24 cellular contexts compared by ENCODE assay signal in the genomic region with DNA sequence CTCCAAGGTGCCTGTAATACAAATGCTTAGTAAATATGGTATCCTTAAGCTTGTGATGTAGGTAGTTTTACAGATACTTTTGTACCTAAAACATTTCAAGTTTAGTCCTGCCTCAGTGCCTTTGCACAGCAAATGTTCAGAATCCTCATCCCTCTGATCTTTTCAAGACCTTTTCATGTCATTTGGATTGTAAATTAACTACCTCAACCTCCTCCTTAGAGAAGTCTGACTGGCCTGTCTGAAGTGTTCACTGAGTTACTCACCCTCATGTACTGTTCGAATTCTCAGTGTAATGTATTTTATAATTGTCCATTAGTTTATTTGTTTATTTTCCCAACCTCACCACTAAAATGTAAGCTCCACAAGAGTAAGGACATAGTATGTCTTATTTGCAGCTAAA.
DNase-seq lines count a peak whose midpoint lies in the region; ATAC-seq, FAIRE-seq and TF ChIP-seq lines count a peak whose summit lies in the region.
"Had no signal": no experiment of that assay in that cellular context is flagged by ENCODE, and none has a peak within 500 bp of the region (broad histone marks: within the 10 kb centered on the region; RNA-seq: fewer than 3 reads in every experiment).

No MANE protein-coding gene starts in this region.

- H3K9ac ChIP-seq in keratinocyte (ENCODE audit: control insufficient read depth, extremely low read depth, insufficient read depth, low read length) = no peak overlapping the region
- H3K9ac ChIP-seq: BLaER1 treated with 17β-estradiol and CSF1 and Interleukin-3, amounts not matched to agents 10 nM and 100 nM; GM23248 had no signal

- peaks cover 18% of the 10 kb centered on the region for H3K4me1 ChIP-seq in RWPE2 (ENCODE audit: insufficient read depth, poor library complexity, severe bottlenecking)
- H3K4me1 ChIP-seq in keratinocyte (ENCODE audit: control insufficient read depth, extremely low read depth, insufficient read depth, low read length) = peaks cover 15% of the 10 kb centered on the region
- H3K4me1 ChIP-seq in GM23338 (ENCODE audit: insufficient read depth) = no peaks in the 10 kb centered on the region
- H3K4me1 ChIP-seq: Caco-2, HAP-1 had no signal

- no peak overlapping the region for H3K27ac Mint-ChIP-seq in GM23338
- H3K27ac Mint-ChIP-seq: CD4-positive, alpha-beta memory T cell; IgD-negative memory B cell had no signal

- TF ChIP-seq POLR2A in GM12892 (IDR thresholded peaks at IDR 0.05; ENCODE audit: low read depth, low read length) = no peak

- no peak overlapping the region for H2AFZ ChIP-seq in keratinocyte (ENCODE audit: control insufficient read depth, low read length)
- no peak overlapping the region for H2AFZ ChIP-seq in GM23338
- H2AFZ ChIP-seq: GM23248 had no signal

- no peaks in the 10 kb centered on the region for H3K27me3 Mint-ChIP-seq in GM23338 (ENCODE audit: insufficient read depth, low read depth, poor library complexity)
- H3K27me3 Mint-ChIP-seq: CD4-positive, alpha-beta memory T cell; IgD-negative memory B cell had no signal

- H4K20me1 ChIP-seq in keratinocyte (ENCODE audit: control insufficient read depth, extremely low read depth, insufficient read depth, low read length) (no peaks in the 10 kb centered on the region), GM23338 (replicated peaks; ENCODE audit: insufficient read depth) (no peaks in the 10 kb centered on the region)
- H4K20me1 ChIP-seq: BLaER1 treated with 17β-estradiol and CSF1 and Interleukin-3, amounts not matched to agents 10 nM and 100 nM had no signal

- no peaks in the 10 kb centered on the region for H3K36me3 Mint-ChIP-seq in GM23338 (ENCODE audit: low read depth)

- H3K9me3 Mint-ChIP-seq in GM23338 = no peaks in the 10 kb centered on the region
- H3K9me3 Mint-ChIP-seq: CD4-positive, alpha-beta memory T cell; IgD-negative memory B cell had no signal

- H3K79me2 ChIP-seq in keratinocyte (ENCODE audit: control insufficient read depth, insufficient read depth, low read length) (no peaks in the 10 kb centered on the region), GM23338 (replicated peaks; ENCODE audit: insufficient read depth) (no peaks in the 10 kb centered on the region)

- H3K27me3 ChIP-seq in RWPE2 (ENCODE audit: insufficient read depth, poor library complexity, severe bottlenecking) (no peaks in the 10 kb centered on the region), keratinocyte (ENCODE audit: control insufficient read depth, extremely low read depth, insufficient read depth, low read length) (no peaks in the 10 kb centered on the region), GM23338 (ENCODE audit: insufficient read depth) (no peaks in the 10 kb centered on the region)
- H3K27me3 ChIP-seq: BLaER1 treated with 17β-estradiol and CSF1 and Interleukin-3, amounts not matched to agents 10 nM and 100 nM; SJSA1 had no signal

- H3K4me1 Mint-ChIP-seq in GM23338 = 0 out of 3 replicates have a peak, but pooled peaks cover 2% of the 10 kb centered on the region
- H3K4me1 Mint-ChIP-seq: CD4-positive, alpha-beta memory T cell; IgD-negative memory B cell had no signal

- TF ChIP-seq CTCF in RWPE2 (IDR thresholded peaks at IDR 0.05; ENCODE audit: poor library complexity, severe bottlenecking) = no peak
- TF ChIP-seq CTCF in keratinocyte (optimal IDR thresholded peaks at IDR 0.05 in 1 of 3, IDR thresholded peaks at IDR 0.05 in 1 of 3, conservative IDR thresholded peaks at IDR 0.05 in 1 of 3; ENCODE audit: extremely low read depth in 1 of 3, insufficient read depth in 2 of 3, low read length in 3 of 3) = no peak
- TF ChIP-seq CTCF in GM23338 (conservative IDR thresholded peaks at IDR 0.05; ENCODE audit: low read depth in 2 of 2) = no peak

- H3K4me2 ChIP-seq in keratinocyte (ENCODE audit: control insufficient read depth, extremely low read depth, insufficient read depth, low read depth, low read length) (no peak overlapping the region), GM23338 (no peak overlapping the region)
- H3K4me2 ChIP-seq: BLaER1 treated with 17β-estradiol and CSF1 and Interleukin-3, amounts not matched to agents 10 nM and 100 nM had no signal

- dilution Hi-C loops in keratinocyte (cut with MboI; ENCODE audit: extremely low pct_ligation_motif_present, low sequenced_read_pairs) = no loop called here

- H3K9me3 ChIP-seq in RWPE2 (ENCODE audit: severe bottlenecking) (no peaks in the 10 kb centered on the region), keratinocyte (ENCODE audit: control insufficient read depth, low read depth, low read length) (no peaks in the 10 kb centered on the region)
- H3K9me3 ChIP-seq: BLaER1 treated with 17β-estradiol and CSF1 and Interleukin-3, amounts not matched to agents 10 nM and 100 nM; Caco-2; HAP-1; SJSA1 had no signal

- H3K4me3 Mint-ChIP-seq in GM23338 = no peak overlapping the region
- H3K4me3 Mint-ChIP-seq: CD4-positive, alpha-beta memory T cell; IgD-negative memory B cell had no signal

- ATAC-seq in RWPE2 (ENCODE audit: low read depth) (no peak), GM23338 (no peak)
- ATAC-seq: Panc1 had no signal

- H3K9me1 ChIP-seq in keratinocyte (ENCODE audit: control insufficient read depth, extremely low read depth, insufficient read depth, low read length) = no peaks in the 10 kb centered on the region

- no peaks in the 10 kb centered on the region for H3F3A ChIP-seq in GM23338 (replicated peaks; ENCODE audit: low read depth)

- H3K36me3 ChIP-seq in RWPE2 (ENCODE audit: low read depth) = no peaks in the 10 kb centered on the region
- no peaks in the 10 kb centered on the region for H3K36me3 ChIP-seq in keratinocyte (ENCODE audit: control insufficient read depth in 2 of 2, extremely low read depth in 1 of 2, insufficient read depth in 2 of 2, low read length in 2 of 2)
- H3K36me3 ChIP-seq in GM23338 (ENCODE audit: insufficient read depth) = no peaks in the 10 kb centered on the region
- H3K36me3 ChIP-seq: BLaER1 treated with 17β-estradiol and CSF1 and Interleukin-3, amounts not matched to agents 10 nM and 100 nM; HAP-1; SJSA1 had no signal

- no peaks in the 10 kb centered on the region for H3K9me2 ChIP-seq in GM23338 (ENCODE audit: insufficient read depth)

- FAIRE-seq in GM12892 (lab: Jason Lieb, UNC) (peak; percentile 54), keratinocyte (lab: Jason Lieb, UNC) (peak; percentile 5)

- H3K27ac ChIP-seq in RWPE2 (ENCODE audit: poor library complexity, severe bottlenecking) (peak overlapping the region; percentile 92), keratinocyte (ENCODE audit: control insufficient read depth, insufficient read depth, low read length) (no peak overlapping the region), GM23338 (ENCODE audit: low read depth) (no peak overlapping the region)
- H3K27ac ChIP-seq: BLaER1 treated with 17β-estradiol and CSF1 and Interleukin-3, amounts not matched to agents 10 nM and 100 nM; GM23248 had no signal

- H3K4me3 ChIP-seq in RWPE2 (ENCODE audit: severe bottlenecking) = no peak overlapping the region
- H3K4me3 ChIP-seq in keratinocyte (ENCODE audit: control insufficient read depth in 2 of 3, extremely low read depth in 1 of 3, insufficient read depth in 2 of 3, low read depth in 1 of 3, low read length in 3 of 3) = no peak overlapping the region
- H3K4me3 ChIP-seq in GM23338 = no peak overlapping the region
- H3K4me3 ChIP-seq: BLaER1 treated with 17β-estradiol and CSF1 and Interleukin-3, amounts not matched to agents 10 nM and 100 nM; GM23248; HAP-1; SJSA1 had no signal

- DNase-seq in GM12892 (ENCODE audit: insufficient read length) (no peak), RWPE2 (ENCODE audit: low spot score) (no peak), keratinocyte (ENCODE audit: low read depth, low spot score) (no peak), DMS153 (lab: John Stamatoyannopoulos, UW) (no peak), SKM-1 (lab: John Stamatoyannopoulos, UW; ENCODE audit: unreplicated experiment) (no peak), GM19238 (ENCODE audit: insufficient read length, low spot score) (no peak), GM23338 (ENCODE audit: low spot score) (no peak)
- DNase-seq: Caco-2; CD4-positive, alpha-beta memory T cell; DMS 273 treated with DMSO at 0.1 percent for 48 hours; DND-41; GDM1; GM23248; Karpas-422; NCI-H1694; NCI-H2081 treated with DMSO at 0.1 percent for 48 hours; NCI-H2171 treated with DMSO at 0.1 percent for 48 hours; NCI-H524 treated with DMSO at 0.1 percent for 48 hours; NCI-H82 had no signal

TF ChIP-seq in GM23338, 12 proteins besides CTCF, POLR2A, EP300 and RAD21 (continues in another document):
- TF ChIP-seq CREB1 (CRISPR knock-in tag; IDR thresholded peaks at IDR 0.05; ENCODE audit: low read depth) = no peak
- no peak for TF ChIP-seq EZH2phosphoT487 (IDR thresholded peaks at IDR 0.05; ENCODE audit: unreplicated experiment)
- no peak for TF ChIP-seq ETS1 (IDR thresholded peaks at IDR 0.05)
